In the genomic region with DNA sequence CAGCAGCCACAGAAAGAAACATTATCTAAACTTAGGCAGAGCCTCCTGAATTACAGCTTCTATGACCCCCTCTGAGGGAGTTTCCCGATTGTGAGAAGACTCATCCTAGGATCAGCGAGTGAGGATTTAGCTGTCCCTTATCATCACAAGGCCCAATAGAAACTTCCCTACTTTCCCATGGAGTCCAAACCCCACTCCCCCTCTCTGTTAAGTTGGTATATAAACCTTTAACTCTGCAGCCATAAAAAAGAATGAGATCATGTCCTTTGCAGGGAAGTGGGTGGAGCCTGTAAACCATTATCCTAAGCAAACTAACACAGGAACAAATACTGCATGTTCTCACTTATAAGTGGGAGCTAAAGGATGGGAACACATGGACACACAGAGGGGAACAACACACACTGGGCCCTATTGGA, we compare ENCODE assay signal across 16 cellular contexts.
DNase-seq lines count a peak whose midpoint lies in the region; ATAC-seq and TF ChIP-seq lines count a peak whose summit lies in the region.
"Had no signal": no experiment of that assay in that cellular context is flagged by ENCODE, and none has a peak within 500 bp of the region (broad histone marks: within the 10 kb centered on the region; RNA-seq: fewer than 3 reads in every experiment).

No MANE protein-coding gene starts in this region.

- H3K27me3 Mint-ChIP-seq in activated CD8-positive, alpha-beta T cell treated with anti-CD3 and anti-CD28 coated beads, Interleukin-2, amount 10 ng/mL, durations not matched to agents 7 days and 5 days (ENCODE audit: low read depth) = no peaks in the 10 kb centered on the region
- H3K27me3 Mint-ChIP-seq: B cell had no signal

- DNase-seq in Caki2 (ENCODE audit: low read depth) (peak; percentile 38), HEK293T (ENCODE audit: extremely low spot score) (peak; percentile 18), SHP77 treated with DMSO at 0.1 percent for 48 hours (lab: John Stamatoyannopoulos, UW) (peak; percentile 18), kidney glomerular epithelial cell (lab: John Stamatoyannopoulos, UW) (peak; percentile 55), RWPE1 (ENCODE audit: low spot score) (no peak), UCSD-AML1 (lab: John Stamatoyannopoulos, UW; ENCODE audit: unreplicated experiment) (no peak)
- no peak for DNase-seq in activated CD8-positive, alpha-beta T cell treated with anti-CD3 and anti-CD28 coated beads, Interleukin-2, amount 10 ng/mL, durations not matched to agents 7 days and 5 days
- DNase-seq: activated CD8-positive, alpha-beta memory T cell treated with anti-CD3 and anti-CD28 coated beads, Interleukin-2, amount 50 U/mL, for 4 hours; NCI-H1694 treated with DMSO at 0.1 percent for 48 hours; retina; stomach had no signal

- TF ChIP-seq CTCF in RWPE1 (conservative IDR thresholded peaks at IDR 0.05; ENCODE audit: low read depth) = no peak

- POLR2A ChIA-PET in HEK293T (lab: Yijun Ruan, JAX) (no interaction called here), RWPE1 (lab: Yijun Ruan, JAX; ENCODE audit: low non-redundant PET) (no interaction called here)
- POLR2A ChIA-PET in activated CD8-positive, alpha-beta T cell treated with anti-CD3 and anti-CD28 coated beads, Interleukin-2, amount 10 ng/mL, durations not matched to agents 7 days and 5 days (lab: Charles Lee) = no interaction called here

- in situ Hi-C loops in Caki2 (cut with HindIII; ENCODE audit: low pct_unique_long_range_greater_than_20kb, low sequenced_read_pairs) = no loop called here

- H3K36me3 Mint-ChIP-seq in activated CD8-positive, alpha-beta T cell treated with anti-CD3 and anti-CD28 coated beads, Interleukin-2, amount 10 ng/mL, durations not matched to agents 7 days and 5 days (ENCODE audit: low read depth) = no peaks in the 10 kb centered on the region

- no peaks in the 10 kb centered on the region for H3K9me3 Mint-ChIP-seq in activated CD8-positive, alpha-beta T cell treated with anti-CD3 and anti-CD28 coated beads, Interleukin-2, amount 10 ng/mL, durations not matched to agents 7 days and 5 days (ENCODE audit: insufficient read depth)

- no peak overlapping the region for H3K27ac ChIP-seq in RWPE1
- H3K27ac ChIP-seq: esophagus muscularis mucosa, SK-N-MC, stomach had no signal

- H3K4me1 Mint-ChIP-seq in activated CD8-positive, alpha-beta T cell treated with anti-CD3 and anti-CD28 coated beads, Interleukin-2, amount 10 ng/mL, durations not matched to agents 7 days and 5 days (ENCODE audit: low read depth) = peaks cover 7% of the 10 kb centered on the region
- H3K4me1 Mint-ChIP-seq: B cell had no signal

- ATAC-seq in activated CD8-positive, alpha-beta T cell treated with anti-CD3 and anti-CD28 coated beads, Interleukin-2, amount 10 ng/mL, durations not matched to agents 7 days and 5 days = no peak
- ATAC-seq in GM18873 (IDR thresholded peaks at IDR 0.05; ENCODE audit: low FRiP score, unreplicated experiment) = no peak
- ATAC-seq: WTC11 had no signal

- no peak overlapping the region for H3K4me3 Mint-ChIP-seq in activated CD8-positive, alpha-beta T cell treated with anti-CD3 and anti-CD28 coated beads, Interleukin-2, amount 10 ng/mL, durations not matched to agents 7 days and 5 days
- H3K4me3 Mint-ChIP-seq: B cell, WTC11 had no signal

- CTCF ChIA-PET in HEK293T (lab: Yijun Ruan, JAX) (no interaction called here), RWPE1 (lab: Yijun Ruan, JAX) (interaction anchor here (0.6 kb wide), 1 partner anchor 519 kb away, joined by 3 read pairs; no protein-coding TSS in a partner anchor)
- CTCF ChIA-PET in activated CD8-positive, alpha-beta T cell treated with anti-CD3 and anti-CD28 coated beads, Interleukin-2, amount 10 ng/mL, durations not matched to agents 7 days and 5 days (lab: Charles Lee) = no interaction called here

- H3K27ac Mint-ChIP-seq in activated CD8-positive, alpha-beta T cell treated with anti-CD3 and anti-CD28 coated beads, Interleukin-2, amount 10 ng/mL, durations not matched to agents 7 days and 5 days = no peak overlapping the region
- H3K27ac Mint-ChIP-seq: B cell, WTC11 had no signal

TF ChIP-seq in HEK293T, 16 proteins besides CTCF, POLR2A, EP300 and RAD21:
- no peak for TF ChIP-seq FOXM1 (IDR thresholded peaks at IDR 0.05; ENCODE audit: borderline replicate concordance)
- no peak for TF ChIP-seq HDGF (IDR thresholded peaks at IDR 0.05; ENCODE audit: borderline replicate concordance)
- TF ChIP-seq SP1 (IDR thresholded peaks at IDR 0.05) = no peak

Comparison
In these comparisons a context has a peak if more than half of its experiments do, and no peak if none do; other contexts are left out.
1. DNase-seq: peak in Caki2 (single experiment), HEK293T (single experiment), SHP77 treated with DMSO at 0.1 percent for 48 hours (single experiment) and kidney glomerular epithelial cell (single experiment); none in RWPE1 (single experiment), activated CD8-positive, alpha-beta T cell treated with anti-CD3 and anti-CD28 coated beads, Interleukin-2, amount 10 ng/mL, durations not matched to agents 7 days and 5 days (single experiment) and UCSD-AML1 (single experiment).